Comparison of ENCODE assay signal across 20 cellular contexts in genomic region chr2:227813562-227814353, GRCh38. TPM values are rescaled to one million over a fixed set of nuclear protein-coding genes. Genes with fewer than 3 reads are reported as not detected.
DNase-seq lines count a peak whose midpoint lies in the region; ATAC-seq and TF ChIP-seq lines count a peak whose summit lies in the region.
"Had no signal": no experiment of that assay in that cellular context is flagged by ENCODE, and none has a peak within 500 bp of the region (broad histone marks: within the 10 kb centered on the region; RNA-seq: fewer than 3 reads in every experiment).

TSS of gene CCL20 (plus strand) at chr2:227813842. CDS start at chr2:227813912, 70 bp downstream.

- no peak within 1 kb of the TSS for H3K27ac Mint-ChIP-seq in activated CD4-positive, alpha-beta T cell treated with anti-CD3 and anti-CD28 coated beads, Interleukin-2, amount 10 ng/mL, durations not matched to agents 24 days and 14 days
- H3K27ac Mint-ChIP-seq in nephron, result peak within 1 kb of the TSS in 1 of 3 experiments; percentile 7
- H3K27ac Mint-ChIP-seq: activated B cell treated with CpG ODN at 0.5 μM for 24 hours, naive B cell had no signal

- peak within 1 kb of the TSS; percentile 38 for H3K27ac ChIP-seq in colonic mucosa
- H3K27ac ChIP-seq: KMS-11 had no signal

- H3K36me3 ChIP-seq in colonic mucosa, result no peaks in the 10 kb centered on the region

- H3K4me1 Mint-ChIP-seq in activated CD4-positive, alpha-beta T cell treated with anti-CD3 and anti-CD28 coated beads, Interleukin-2, amount 10 ng/mL, durations not matched to agents 24 days and 14 days, result peaks cover 12% of the 10 kb centered on the region
- peaks cover 17% of the 10 kb centered on the region for H3K4me1 Mint-ChIP-seq in nephron
- H3K4me1 Mint-ChIP-seq: activated B cell treated with CpG ODN at 0.5 μM for 24 hours; central memory CD8-positive, alpha-beta T cell; naive B cell had no signal

- H3K4me3 ChIP-seq in colonic mucosa, result peak within 1 kb of the TSS; percentile 22

- no peaks in the 10 kb centered on the region for H3K36me3 Mint-ChIP-seq in activated CD4-positive, alpha-beta T cell treated with anti-CD3 and anti-CD28 coated beads, Interleukin-2, amount 10 ng/mL, durations not matched to agents 24 days and 14 days (ENCODE audit: low read depth)
- no peaks in the 10 kb centered on the region for H3K36me3 Mint-ChIP-seq in nephron (ENCODE audit: low read depth)
- H3K36me3 Mint-ChIP-seq: CD14-positive monocyte, naive B cell had no signal

- ATAC-seq in HG03521 (IDR thresholded peaks at IDR 0.05; ENCODE audit: unreplicated experiment), result no peak
- ATAC-seq: left ventricle myocardium superior had no signal

- DNase-seq in activated CD4-positive, alpha-beta T cell treated with anti-CD3 and anti-CD28 coated beads, Interleukin-2, amount 10 ng/mL, durations not matched to agents 24 days and 14 days, result no peak
- DNase-seq in activated CD4-positive, alpha-beta T cell treated with anti-CD3 and anti-CD28 coated beads for 1 hour, result no peak
- DNase-seq in NCI-H460 (ENCODE audit: extremely low read depth, low read depth) (no peak), colonic mucosa (peak; percentile 67), G401 (ENCODE audit: low spot score) (no peak), ACHN (no peak)
- DNase-seq: 8988T; activated B cell treated with CpG ODN at 0.5 μM for 24 hours; left ventricle myocardium superior; naive B cell; NCI-H2171 treated with DMSO at 0.1 percent for 48 hours; NK-92 treated with Interleukin-12 subunit alpha and Interleukin-12 subunit beta, amount 100 ng/mL, for 24 hours; posterior cingulate gyrus; stimulated activated CD4-positive, alpha-beta T cell treated with anti-CD3 and anti-CD28 coated beads, Interleukin-12 subunit alpha, Interleukin-12 subunit beta, amount 100 ng/mL, for 4 hours; stimulated activated naive CD4-positive, alpha-beta T cell treated with Interleukin-2 at 50 U/mL for 16 hours had no signal

- peak within 1 kb of the TSS in 1 of 2 donors; percentile 6 for H3K9ac ChIP-seq in colonic mucosa (ENCODE audit: low read depth in 2 of 2, low read length in 2 of 2)
- H3K9ac ChIP-seq: KMS-11 had no signal

- no peaks in the 10 kb centered on the region for H3K4me1 ChIP-seq in colonic mucosa

- no peak for TF ChIP-seq CTCF in colonic mucosa (IDR thresholded peaks at IDR 0.05)
- no peak for TF ChIP-seq CTCF in nephron (IDR thresholded peaks at IDR 0.05; ENCODE audit: unreplicated experiment in 3 of 3)

- no peaks in the 10 kb centered on the region for H3K9me3 Mint-ChIP-seq in activated CD4-positive, alpha-beta T cell treated with anti-CD3 and anti-CD28 coated beads, Interleukin-2, amount 10 ng/mL, durations not matched to agents 24 days and 14 days
- H3K9me3 Mint-ChIP-seq in nephron, result no peaks in the 10 kb centered on the region
- H3K9me3 Mint-ChIP-seq: activated B cell treated with CpG ODN at 0.5 μM for 24 hours; central memory CD8-positive, alpha-beta T cell had no signal

- in situ Hi-C loops in G401 (cut with HindIII; ENCODE audit: low sequenced_read_pairs), result no loop called here
- in situ Hi-C loops in ACHN (cut with HindIII; ENCODE audit: low pct_ligation_motif_present, low pct_unique_long_range_greater_than_20kb, low sequenced_read_pairs), result no loop called here

- intact Hi-C loops in activated CD4-positive, alpha-beta T cell treated with anti-CD3 and anti-CD28 coated beads, Interleukin-2, amount 10 ng/mL, durations not matched to agents 24 days and 14 days (cut with micrococcal nuclease), result no loop called here
- intact Hi-C loops in colonic mucosa (cut with DNase I), result no loop called here

- peak within 1 kb of the TSS; percentile 12 for H3K4me3 Mint-ChIP-seq in activated CD4-positive, alpha-beta T cell treated with anti-CD3 and anti-CD28 coated beads, Interleukin-2, amount 10 ng/mL, durations not matched to agents 24 days and 14 days
- peak within 1 kb of the TSS in 2 of 3 experiments; percentile 35 to 77 for H3K4me3 Mint-ChIP-seq in nephron
- H3K4me3 Mint-ChIP-seq: activated B cell treated with CpG ODN at 0.5 μM for 24 hours; CD14-positive monocyte; central memory CD8-positive, alpha-beta T cell had no signal

- H3K27me3 Mint-ChIP-seq in activated CD4-positive, alpha-beta T cell treated with anti-CD3 and anti-CD28 coated beads, Interleukin-2, amount 10 ng/mL, durations not matched to agents 24 days and 14 days, result no peaks in the 10 kb centered on the region
- no peaks in the 10 kb centered on the region for H3K27me3 Mint-ChIP-seq in nephron (ENCODE audit: low read depth)

- no peaks in the 10 kb centered on the region for H3K9me3 ChIP-seq in colonic mucosa

- H3K27me3 ChIP-seq in colonic mucosa, result no peaks in the 10 kb centered on the region

RNA-seq across cellular contexts. Expression of gene CCL20, which starts in this region (rescaled TPM):
- total RNA-seq in activated CD4-positive, alpha-beta T cell treated with anti-CD3 and anti-CD28 coated beads, Interleukin-2, amount 10 ng/mL, durations not matched to agents 24 days and 14 days, result 3.2 and 4.4 TPM in 2 replicates
- total RNA-seq in NCI-H460 (2014; rRNA removed; shearing (Covaris generic)), result 7.1 and 10.8 TPM in 2 replicates
- 11.8 and 17.3 TPM in 2 replicates for polyA plus RNA-seq in NCI-H460 (2014; cell fraction: nucleus; rRNA removed)
- 10 to 100 TPM; 11.5 to 43.5 TPM for total RNA-seq in colonic mucosa
- not detected in 2 replicates for total RNA-seq in G401 (2014; rRNA removed; shearing (Covaris generic))
- total RNA-seq: activated B cell treated with CpG ODN at 0.5 μM for 24 hours, left ventricle myocardium superior had no signal
